Comparison of ENCODE assay signal across 8 cellular contexts in the genomic region with DNA sequence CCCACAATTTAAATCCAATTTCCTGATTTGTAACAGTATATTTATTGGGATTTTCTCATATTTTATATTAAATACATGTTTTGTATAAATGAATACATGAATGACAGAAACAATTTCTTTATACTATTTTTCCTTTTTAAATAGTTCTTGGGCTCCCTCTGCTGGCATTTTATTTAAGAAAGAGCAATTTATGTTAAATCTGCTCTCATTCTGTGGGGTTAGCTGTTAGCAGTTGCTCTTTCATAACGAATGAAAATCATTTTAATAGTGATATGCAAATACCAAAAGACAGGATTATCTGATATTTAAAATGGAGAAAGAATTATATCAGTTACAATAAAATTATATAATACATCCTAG.
A peak's percentile ranks its signal among the peaks of the same experiment; 100 is the strongest.
DNase-seq lines count a peak whose midpoint lies in the region; ATAC-seq and TF ChIP-seq lines count a peak whose summit lies in the region.

No MANE protein-coding gene starts in this region.

- ATAC-seq in GM19023 (IDR thresholded peaks at IDR 0.05; ENCODE audit: unreplicated experiment) (no peak), GM21786 (IDR thresholded peaks at IDR 0.05; ENCODE audit: unreplicated experiment) (no peak)

- no peaks in the 10 kb centered on the region for H3K9me3 ChIP-seq in spleen

- H3K27ac ChIP-seq in spleen: no peak overlapping the region

- H3K4me1 ChIP-seq in spleen: no peaks in the 10 kb centered on the region

- no peak overlapping the region for H3K4me3 ChIP-seq in AG09309 (ENCODE audit: control insufficient read depth, low read depth, low read length)
- no peak overlapping the region for H3K4me3 ChIP-seq in spleen

- DNase-seq in AG09309 (ENCODE audit: low read depth) (no peak), HPDE6-E6E7 (ENCODE audit: extremely low spot score) (peak; percentile 12), RPMI8226 (peak; percentile 16), globus pallidus (ENCODE audit: low spot score) (peak; percentile 41), spleen (no peak), H4 (ENCODE audit: low spot score) (no peak)

- H3K36me3 ChIP-seq in spleen: peaks cover 0 to 79% (median 15%) of the 10 kb centered on the region in 6 donors

- intact Hi-C loops in spleen (cut with DNase I; ENCODE audit: low total_unique reads): no loop called here

- no peak for TF ChIP-seq POLR2A in spleen (IDR thresholded peaks at IDR 0.05)

- H3K27me3 ChIP-seq in spleen (replicated peaks in 1 of 7): no peaks in the 10 kb centered on the region

- TF ChIP-seq CTCF in AG09309 (IDR thresholded peaks at IDR 0.05; ENCODE audit: control insufficient read depth, insufficient read depth, low read depth, low read length, missing control alignments) (peak; percentile 27), spleen (IDR thresholded peaks at IDR 0.05 in 8 of 11, conservative IDR thresholded peaks at IDR 0.05 in 3 of 11) (peak in 2 of 11 experiments; percentile 2 to 12)

- WGBS in spleen, 5 donors: 47 to 56% (median 54%) methylated on average over 1 of the region's 1 CpG

Comparison
In these comparisons a context has a peak if more than half of its experiments do, and no peak if none do; other contexts are left out.
1. DNase-seq: peak in HPDE6-E6E7 (single experiment), RPMI8226 (single experiment) and globus pallidus (single experiment); none in AG09309 (single experiment), spleen (single experiment) and H4 (single experiment).